In genomic region chr1:112790920-112791722, GRCh38 we compare ENCODE assay signal across 25 cellular contexts.
DNase-seq lines count a peak whose midpoint lies in the region; ATAC-seq and TF ChIP-seq lines count a peak whose summit lies in the region.
"Had no signal": no experiment of that assay in that cellular context is flagged by ENCODE, and none has a peak within 500 bp of the region (broad histone marks: within the 10 kb centered on the region; RNA-seq: fewer than 3 reads in every experiment).

No MANE protein-coding gene starts in this region.

- H3K4me3 ChIP-seq in coronary artery (no peak overlapping the region), upper lobe of right lung (no peak overlapping the region)
- H3K4me3 ChIP-seq: heart left ventricle, stomach, thyroid gland had no signal

- no peaks in the 10 kb centered on the region for H3K9me3 ChIP-seq in upper lobe of right lung
- H3K9me3 ChIP-seq: heart left ventricle, thyroid gland had no signal

- no peaks in the 10 kb centered on the region for H3K36me3 Mint-ChIP-seq in nephron progenitor cell (ENCODE audit: low read depth)
- H3K36me3 Mint-ChIP-seq in glutamatergic neuron (ENCODE audit: unreplicated experiment): peaks cover 13% of the 10 kb centered on the region
- H3K36me3 Mint-ChIP-seq: activated CD8-positive, alpha-beta memory T cell treated with anti-CD3 and anti-CD28 coated beads, Interleukin-2, amount 10 ng/mL, durations not matched to agents 7 days and 5 days; brain; memory B cell had no signal

- H3K9me3 Mint-ChIP-seq in nephron progenitor cell: peaks cover 11% of the 10 kb centered on the region
- H3K9me3 Mint-ChIP-seq in glutamatergic neuron (ENCODE audit: unreplicated experiment): peaks cover 6% of the 10 kb centered on the region
- H3K9me3 Mint-ChIP-seq: activated T-cell treated with anti-CD3 and anti-CD28 coated beads, Interleukin-2, amount 50 U/mL, for 72 hours had no signal

- ATAC-seq in upper lobe of right lung: no peak
- ATAC-seq: activated CD8-positive, alpha-beta memory T cell treated with anti-CD3 and anti-CD28 coated beads, Interleukin-2, amount 10 ng/mL, durations not matched to agents 7 days and 5 days; activated T-cell treated with anti-CD3 and anti-CD28 coated beads, Interleukin-2, amount 50 U/mL, for 72 hours; heart left ventricle; left colon had no signal

- no peaks in the 10 kb centered on the region for H3K4me1 ChIP-seq in upper lobe of right lung
- H3K4me1 ChIP-seq: heart left ventricle, stomach, thyroid gland had no signal

- peaks cover 61% of the 10 kb centered on the region for H3K4me1 Mint-ChIP-seq in nephron progenitor cell
- peaks cover 3% of the 10 kb centered on the region for H3K4me1 Mint-ChIP-seq in glutamatergic neuron (ENCODE audit: low read depth, unreplicated experiment)

- no peaks in the 10 kb centered on the region for H3K27me3 ChIP-seq in upper lobe of right lung
- H3K27me3 ChIP-seq: heart left ventricle, thyroid gland had no signal

- no peak overlapping the region for H3K4me3 Mint-ChIP-seq in nephron progenitor cell
- no peak overlapping the region for H3K4me3 Mint-ChIP-seq in glutamatergic neuron (ENCODE audit: unreplicated experiment)
- H3K4me3 Mint-ChIP-seq: activated CD8-positive, alpha-beta memory T cell treated with anti-CD3 and anti-CD28 coated beads, Interleukin-2, amount 10 ng/mL, durations not matched to agents 7 days and 5 days; activated T-cell treated with anti-CD3 and anti-CD28 coated beads, Interleukin-2, amount 50 U/mL, for 72 hours; brain; memory B cell had no signal

- intact Hi-C loops in upper lobe of right lung (cut with DNase I): no loop called here

- no peaks in the 10 kb centered on the region for H3K36me3 ChIP-seq in upper lobe of right lung
- H3K36me3 ChIP-seq: heart left ventricle, stomach, thyroid gland had no signal

- DNase-seq in ELF-1 (ENCODE audit: low read depth, low spot score): peak; percentile 46
- DNase-seq in SK-N-DZ (ENCODE audit: low spot score): peak; percentile 100
- peak; percentile 34 to 77 for DNase-seq in erythroblast (lab: John Stamatoyannopoulos, UW)
- DNase-seq in nephron progenitor cell: no peak
- no peak for DNase-seq in coronary artery (ENCODE audit: low spot score)
- DNase-seq in upper lobe of right lung: no peak
- DNase-seq in stimulated activated CD4-positive, alpha-beta T cell treated with anti-CD3 and anti-CD28 coated beads, Interleukin-2, amount 100 ng/mL, for 48 hours: no peak
- no peak for DNase-seq in glutamatergic neuron
- DNase-seq: ACHN; activated CD8-positive, alpha-beta memory T cell treated with anti-CD3 and anti-CD28 coated beads, Interleukin-2, amount 10 ng/mL, durations not matched to agents 7 days and 5 days; activated naive CD4-positive, alpha-beta T cell; activated T-cell treated with anti-CD3 and anti-CD28 coated beads, Interleukin-2, amount 50 U/mL, for 72 hours; heart left ventricle; Karpas-422; left colon; NCI-H1436; NCI-H2081 treated with DMSO at 0.1 percent for 48 hours; NCI-H774; nucleus accumbens; Right ventricle myocardium superior; stimulated activated CD8-positive, alpha-beta memory T cell treated with anti-CD3 and anti-CD28 coated beads, Interleukin-4, amount 100 ng/mL, for 48 hours; stomach; thyroid gland had no signal

- H3K27me3 Mint-ChIP-seq in nephron progenitor cell (ENCODE audit: low read depth, poor library complexity) (peaks cover 13% of the 10 kb centered on the region), glutamatergic neuron (ENCODE audit: unreplicated experiment) (peaks cover 3% of the 10 kb centered on the region)

- H3K27ac ChIP-seq in coronary artery (no peak overlapping the region), upper lobe of right lung (no peak overlapping the region)
- H3K27ac ChIP-seq: heart left ventricle, stomach, thyroid gland had no signal

- TF ChIP-seq CTCF in nephron progenitor cell (IDR thresholded peaks at IDR 0.05) (no peak), coronary artery (IDR thresholded peaks at IDR 0.05) (no peak), upper lobe of right lung (IDR thresholded peaks at IDR 0.05) (no peak), glutamatergic neuron (IDR thresholded peaks at IDR 0.05; ENCODE audit: partially characterized antibody, unreplicated experiment) (no peak)

- no peak for TF ChIP-seq POLR2A in erythroblast (IDR thresholded peaks at IDR 0.05; ENCODE audit: low read length)

- H3K27ac Mint-ChIP-seq in nephron progenitor cell: peak overlapping the region; percentile 73
- H3K27ac Mint-ChIP-seq in glutamatergic neuron (ENCODE audit: unreplicated experiment): no peak overlapping the region
- H3K27ac Mint-ChIP-seq: activated CD8-positive, alpha-beta memory T cell treated with anti-CD3 and anti-CD28 coated beads, Interleukin-2, amount 10 ng/mL, durations not matched to agents 7 days and 5 days; activated T-cell treated with anti-CD3 and anti-CD28 coated beads, Interleukin-2, amount 50 U/mL, for 72 hours; memory B cell had no signal

Comparison
In these comparisons a context has a peak if more than half of its experiments do, and no peak if none do; other contexts are left out.
1. DNase-seq: peak in ELF-1 (single experiment), SK-N-DZ (single experiment) and erythroblast (2 of 2); none in nephron progenitor cell (single experiment), coronary artery (single experiment), upper lobe of right lung (single experiment), stimulated activated CD4-positive, alpha-beta T cell treated with anti-CD3 and anti-CD28 coated beads, Interleukin-2, amount 100 ng/mL, for 48 hours (0 of 2) and glutamatergic neuron (single experiment).